In the genomic region with DNA sequence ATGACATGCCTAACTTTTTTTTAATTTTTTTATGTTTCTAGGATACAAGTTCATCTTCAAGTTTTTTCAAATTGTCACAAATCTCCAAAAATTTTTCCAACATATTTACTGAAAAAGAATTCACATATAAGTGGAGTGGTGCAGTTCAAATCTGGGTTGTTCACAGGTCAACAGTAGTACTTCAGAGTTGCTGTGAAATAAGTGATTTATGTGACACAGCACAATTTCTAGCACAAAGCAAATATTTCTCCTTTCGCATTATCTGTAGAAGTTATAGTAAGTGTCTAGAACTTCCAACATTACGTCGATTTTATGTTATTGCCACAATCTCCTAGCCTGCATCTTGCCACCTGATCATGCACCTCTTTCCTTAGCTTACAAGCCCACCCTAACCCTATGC, we compare ENCODE assay signal across 32 cellular contexts. TPM values are rescaled to one million over a fixed set of nuclear protein-coding genes. Genes with fewer than 3 reads are reported as not detected.
"Had no signal": no experiment of that assay in that cellular context is flagged by ENCODE, and none has a peak within 500 bp of the region (broad histone marks: within the 10 kb centered on the region; RNA-seq: fewer than 3 reads in every experiment).

No MANE protein-coding gene starts in this region.

- ATAC-seq: activated T-cell treated with anti-CD3 and anti-CD28 coated beads, Interleukin-2, amount 50 U/mL, for 72 hours; foreskin keratinocyte; gastrocnemius medialis; WTC11 had no signal

- H3K4me3 Mint-ChIP-seq: activated CD4-positive, alpha-beta memory T cell treated with anti-CD3 and anti-CD28 coated beads, Interleukin-2, amount 10 ng/mL, durations not matched to agents 7 days and 5 days; activated CD4-positive, alpha-beta T cell treated with anti-CD3 and anti-CD28 coated beads, Interleukin-2, amount 10 ng/mL, durations not matched to agents 7 days and 5 days; activated naive CD8-positive, alpha-beta T cell; activated T-cell treated with anti-CD3 and anti-CD28 coated beads, Interleukin-2, amount 50 U/mL, for 24 hours; activated T-cell treated with anti-CD3 and anti-CD28 coated beads, Interleukin-2, amount 50 U/mL, for 72 hours; endodermal cell; WTC11 had no signal

- H3K36me3 Mint-ChIP-seq: activated naive CD8-positive, alpha-beta T cell; WTC11 had no signal

- DNase-seq: activated CD4-positive, alpha-beta memory T cell treated with anti-CD3 and anti-CD28 coated beads, Interleukin-2, amount 10 ng/mL, durations not matched to agents 7 days and 5 days; activated CD4-positive, alpha-beta T cell treated with anti-CD3 and anti-CD28 coated beads for 1 hour; activated CD4-positive, alpha-beta T cell treated with anti-CD3 and anti-CD28 coated beads for 4 hours; activated CD4-positive, alpha-beta T cell treated with anti-CD3 and anti-CD28 coated beads, Interleukin-2, amount 10 ng/mL, durations not matched to agents 7 days and 5 days; activated CD4-positive, alpha-beta T cell treated with anti-CD3 and anti-CD28 coated beads, Interleukin-2, amount 50 U/mL, for 4 hours; activated CD8-positive, alpha-beta memory T cell treated with anti-CD3 and anti-CD28 coated beads, Interleukin-2, amount 50 U/mL, for 48 hours; activated gamma-delta T cell treated with Interleukin-2 at 50 U/mL for 16 hours; activated naive CD4-positive, alpha-beta T cell treated with anti-CD3 and anti-CD28 coated beads, Interleukin-2, amount 50 U/mL, for 16 hours; activated naive CD4-positive, alpha-beta T cell treated with Interleukin-2 at 50 U/mL for 16 hours; activated T-cell treated with anti-CD3 and anti-CD28 coated beads for 4 hours; activated T-cell treated with anti-CD3 and anti-CD28 coated beads, Interleukin-2, amount 50 U/mL, for 24 hours; activated T-cell treated with anti-CD3 and anti-CD28 coated beads, Interleukin-2, amount 50 U/mL, for 72 hours; amniotic stem cell; anterior cingulate cortex; brain microvascular endothelial cell; caudate nucleus; cortex of kidney; dermis blood vessel endothelial cell; effector CD8-positive, alpha-beta T cell; endodermal cell; foreskin keratinocyte; gastrocnemius medialis; glutamatergic neuron; heart left ventricle had no signal

- H3K9me3 Mint-ChIP-seq: activated CD4-positive, alpha-beta memory T cell treated with anti-CD3 and anti-CD28 coated beads, Interleukin-2, amount 10 ng/mL, durations not matched to agents 7 days and 5 days; activated CD4-positive, alpha-beta T cell treated with anti-CD3 and anti-CD28 coated beads, Interleukin-2, amount 10 ng/mL, durations not matched to agents 7 days and 5 days; activated T-cell treated with anti-CD3 and anti-CD28 coated beads, Interleukin-2, amount 50 U/mL, for 24 hours; activated T-cell treated with anti-CD3 and anti-CD28 coated beads, Interleukin-2, amount 50 U/mL, for 72 hours; endodermal cell; WTC11 had no signal

- H3K4me1 Mint-ChIP-seq: endodermal cell, WTC11 had no signal

- H3K27me3 Mint-ChIP-seq: activated naive CD8-positive, alpha-beta T cell; activated T-cell treated with anti-CD3 and anti-CD28 coated beads, Interleukin-2, amount 50 U/mL, for 24 hours had no signal

- H3K27ac Mint-ChIP-seq: activated CD4-positive, alpha-beta memory T cell treated with anti-CD3 and anti-CD28 coated beads, Interleukin-2, amount 10 ng/mL, durations not matched to agents 7 days and 5 days; activated CD4-positive, alpha-beta T cell treated with anti-CD3 and anti-CD28 coated beads, Interleukin-2, amount 10 ng/mL, durations not matched to agents 7 days and 5 days; activated naive CD8-positive, alpha-beta T cell; activated T-cell treated with anti-CD3 and anti-CD28 coated beads, Interleukin-2, amount 50 U/mL, for 24 hours; activated T-cell treated with anti-CD3 and anti-CD28 coated beads, Interleukin-2, amount 50 U/mL, for 72 hours; endodermal cell; WTC11 had no signal

RNA-seq across cellular contexts. Expression of gene KRT2, which starts 9.7 kb away (rescaled TPM):
- total RNA-seq: activated CD4-positive, alpha-beta memory T cell treated with anti-CD3 and anti-CD28 coated beads, Interleukin-2, amount 10 ng/mL, durations not matched to agents 7 days and 5 days; activated T-cell treated with anti-CD3 and anti-CD28 coated beads, Interleukin-2, amount 50 U/mL, for 72 hours; astrocyte; bronchial epithelial cell; chondrocyte; dermis blood vessel endothelial cell; endodermal cell; epithelial cell of proximal tubule; esophagus muscularis mucosa; foreskin keratinocyte; gastrocnemius medialis; heart left ventricle; WTC11 had no signal

RNA-seq across cellular contexts. Expression of gene KRT1, which starts 18.5 kb away (rescaled TPM):
- total RNA-seq: activated T-cell treated with anti-CD3 and anti-CD28 coated beads, Interleukin-2, amount 50 U/mL, for 72 hours; astrocyte; bronchial epithelial cell; chondrocyte; dermis blood vessel endothelial cell; endodermal cell; epithelial cell of proximal tubule; esophagus muscularis mucosa; gastrocnemius medialis; WTC11 had no signal

RNA-seq across cellular contexts. Expression of gene KRT77, which starts 41.7 kb away (rescaled TPM):
- total RNA-seq: activated CD4-positive, alpha-beta memory T cell treated with anti-CD3 and anti-CD28 coated beads, Interleukin-2, amount 10 ng/mL, durations not matched to agents 7 days and 5 days; activated CD4-positive, alpha-beta T cell treated with anti-CD3 and anti-CD28 coated beads, Interleukin-2, amount 10 ng/mL, durations not matched to agents 7 days and 5 days; activated T-cell treated with anti-CD3 and anti-CD28 coated beads, Interleukin-2, amount 50 U/mL, for 72 hours; astrocyte; bronchial epithelial cell; chondrocyte; dermis blood vessel endothelial cell; endodermal cell; epithelial cell of proximal tubule; esophagus muscularis mucosa; foreskin keratinocyte; gastrocnemius medialis; heart left ventricle; T-helper 1 cell treated with Interleukin-12 subunit alpha and Interleukin-12 subunit beta and Interleukin-4 antibody, amounts not matched to agents 30 ng/mL and 1 ng/mL, for 36 hours; WTC11 had no signal

RNA-seq across cellular contexts. Expression of gene KRT73, which starts 43.3 kb away (rescaled TPM):
- total RNA-seq: activated CD4-positive, alpha-beta memory T cell treated with anti-CD3 and anti-CD28 coated beads, Interleukin-2, amount 10 ng/mL, durations not matched to agents 7 days and 5 days; astrocyte; bronchial epithelial cell; chondrocyte; dermis blood vessel endothelial cell; endodermal cell; epithelial cell of proximal tubule; esophagus muscularis mucosa; foreskin keratinocyte; gastrocnemius medialis; heart left ventricle; WTC11 had no signal
